In genomic region chr3:97942801-97943546, GRCh38 we compare ENCODE assay signal across 21 cellular contexts. TPM values are rescaled to one million over a fixed set of nuclear protein-coding genes. Genes with fewer than 3 reads are reported as not detected.
DNase-seq lines count a peak whose midpoint lies in the region; ATAC-seq and TF ChIP-seq lines count a peak whose summit lies in the region.
"Had no signal": no experiment of that assay in that cellular context is flagged by ENCODE, and none has a peak within 500 bp of the region (broad histone marks: within the 10 kb centered on the region; RNA-seq: fewer than 3 reads in every experiment).

No MANE protein-coding gene starts in this region.

- H3K4me3 Mint-ChIP-seq in CD8-positive, alpha-beta T cell: no peak overlapping the region
- H3K4me3 Mint-ChIP-seq in Caco-2 (ENCODE audit: unreplicated experiment): no peak overlapping the region
- H3K4me3 Mint-ChIP-seq: endodermal cell had no signal

- no peak overlapping the region for H3K9ac ChIP-seq in colonic mucosa (ENCODE audit: low read depth in 2 of 2, low read length in 2 of 2)
- H3K9ac ChIP-seq: BLaER1 had no signal

- CTCF ChIA-PET in CD8-positive, alpha-beta T cell (lab: Charles Lee): interaction anchor here (0.7 to 1.4 kb wide), 3 partner anchors 79 to 122 kb away, joined by 3 read pairs; no protein-coding TSS in a partner anchor
- CTCF ChIA-PET in Caco-2 (lab: Charles Lee): no interaction called here

- no peaks in the 10 kb centered on the region for H3K27me3 ChIP-seq in CD8-positive, alpha-beta T cell (ENCODE audit: insufficient read depth, low read length)
- H3K27me3 ChIP-seq in ascending aorta (no peaks in the 10 kb centered on the region), colonic mucosa (no peaks in the 10 kb centered on the region), Caco-2 (replicated peaks; ENCODE audit: control insufficient read depth, insufficient read depth, low read length) (no peaks in the 10 kb centered on the region)
- H3K27me3 ChIP-seq: BLaER1, MG63 had no signal

- no peaks in the 10 kb centered on the region for H3K27me3 Mint-ChIP-seq in CD8-positive, alpha-beta T cell (ENCODE audit: low read depth)
- H3K27me3 Mint-ChIP-seq in Caco-2 (ENCODE audit: insufficient read depth, unreplicated experiment): no peaks in the 10 kb centered on the region

- POLR2A ChIA-PET in CD8-positive, alpha-beta T cell (lab: Charles Lee): no interaction called here
- POLR2A ChIA-PET in Caco-2 (lab: Charles Lee): no interaction called here

- no peak overlapping the region for H3K27ac ChIP-seq in CD8-positive, alpha-beta T cell (ENCODE audit: low read depth, low read length)
- H3K27ac ChIP-seq in ascending aorta (peak overlapping the region; percentile 40 to 44), colonic mucosa (no peak overlapping the region)
- H3K27ac ChIP-seq: 22Rv1, BLaER1, VCaP had no signal

- H3K27ac Mint-ChIP-seq in CD8-positive, alpha-beta T cell: peak overlapping the region; percentile 1
- H3K27ac Mint-ChIP-seq in Caco-2 (ENCODE audit: unreplicated experiment): no peak overlapping the region
- H3K27ac Mint-ChIP-seq: endodermal cell had no signal

- H3K4me1 Mint-ChIP-seq in CD8-positive, alpha-beta T cell (ENCODE audit: low read depth): no peaks in the 10 kb centered on the region
- no peaks in the 10 kb centered on the region for H3K4me1 Mint-ChIP-seq in Caco-2 (ENCODE audit: low read depth, unreplicated experiment)
- H3K4me1 Mint-ChIP-seq: endodermal cell had no signal

- H3K4me1 ChIP-seq in CD8-positive, alpha-beta T cell (ENCODE audit: insufficient read depth, low read length): no peaks in the 10 kb centered on the region
- peaks cover 0 to 2% of the 10 kb centered on the region in 2 donors for H3K4me1 ChIP-seq in ascending aorta
- H3K4me1 ChIP-seq in colonic mucosa: no peaks in the 10 kb centered on the region
- no peaks in the 10 kb centered on the region; the same call in 1 of the 2 replicates for H3K4me1 ChIP-seq in Caco-2
- H3K4me1 ChIP-seq: BLaER1 had no signal

- no peaks in the 10 kb centered on the region for H3K9me3 Mint-ChIP-seq in CD8-positive, alpha-beta T cell
- no peaks in the 10 kb centered on the region for H3K9me3 Mint-ChIP-seq in Caco-2 (ENCODE audit: unreplicated experiment)
- H3K9me3 Mint-ChIP-seq: endodermal cell had no signal

- ATAC-seq in CD8-positive, alpha-beta T cell: no peak
- ATAC-seq: left colon, mucosa of descending colon, sciatic nerve had no signal

- peaks cover 15% of the 10 kb centered on the region for H3K36me3 ChIP-seq in CD8-positive, alpha-beta T cell (ENCODE audit: insufficient read depth, low read length)
- H3K36me3 ChIP-seq in ascending aorta (peaks cover 5 to 12% of the 10 kb centered on the region in 2 donors), colonic mucosa (no peaks in the 10 kb centered on the region), Caco-2 (ENCODE audit: control insufficient read depth, insufficient read depth, low read length) (no peaks in the 10 kb centered on the region)

- H3K36me3 Mint-ChIP-seq in CD8-positive, alpha-beta T cell: peaks cover 57% of the 10 kb centered on the region
- peaks cover 6% of the 10 kb centered on the region for H3K36me3 Mint-ChIP-seq in Caco-2 (ENCODE audit: insufficient read depth, unreplicated experiment)

- intact Hi-C loops in CD8-positive, alpha-beta T cell (cut with DNase I, micrococcal nuclease): loop anchor here in 1 of 2 experiments (1.0 kb wide), 1 partner anchor 151 kb away; no protein-coding TSS in a partner anchor
- intact Hi-C loops in ascending aorta (cut with DNase I): loop anchor here (10.0 kb wide), 1 partner anchor 148 kb away; no protein-coding TSS in a partner anchor
- intact Hi-C loops in colonic mucosa (cut with DNase I): loop anchor here (10.0 kb wide), 1 partner anchor 68 kb away; no protein-coding TSS in a partner anchor
- intact Hi-C loops in Caco-2 (cut with micrococcal nuclease; ENCODE audit: unreplicated experiment): loop anchor here (10.0 kb wide), 1 partner anchor 118 kb away; the partner anchor contains the start of gene CRYBG3

- DNase-seq in DMS 273 (lab: John Stamatoyannopoulos, UW; ENCODE audit: unreplicated experiment) (peak; percentile 21), DMS 273 treated with DMSO at 0.1 percent for 48 hours (lab: John Stamatoyannopoulos, UW) (no peak), NCI-H2081 (lab: John Stamatoyannopoulos, UW) (peak; percentile 77 to 94), ascending aorta (ENCODE audit: low spot score in 2 of 2) (no peak), colonic mucosa (no peak), 8988T (no peak), Caco-2 (no peak)
- no peak for DNase-seq in CD8-positive, alpha-beta T cell
- DNase-seq: central memory CD4-positive, alpha-beta T cell; endodermal cell; GOT3; left colon; MG63; mucosa of descending colon; NCI-H524 treated with DMSO at 0.1 percent for 48 hours; occipital lobe; stimulated activated CD4-positive, alpha-beta T cell treated with anti-CD3 and anti-CD28 coated beads, Interleukin-2, amount 100 ng/mL, for 24 hours had no signal

- H3K9me3 ChIP-seq in CD8-positive, alpha-beta T cell (ENCODE audit: low read length): no peaks in the 10 kb centered on the region
- H3K9me3 ChIP-seq in ascending aorta (no peaks in the 10 kb centered on the region), colonic mucosa (no peaks in the 10 kb centered on the region), Caco-2 (no peaks in the 10 kb centered on the region)
- H3K9me3 ChIP-seq: BLaER1, MG63, mucosa of descending colon had no signal

- no TSS peak for BruUV-seq in Caco-2 (replicated peaks; lab: Mats Ljungman, UMichigan)

- no peak for TF ChIP-seq CTCF in CD8-positive, alpha-beta T cell (IDR thresholded peaks at IDR 0.05)
- TF ChIP-seq CTCF in ascending aorta (IDR thresholded peaks at IDR 0.05) (no peak), colonic mucosa (IDR thresholded peaks at IDR 0.05) (no peak), Caco-2 (IDR thresholded peaks at IDR 0.05; ENCODE audit: insufficient read depth in 1 of 2, low read depth in 1 of 2, low read length in 1 of 2, severe bottlenecking in 1 of 2, unreplicated experiment in 1 of 2) (no peak)

- no peak overlapping the region for H3K4me3 ChIP-seq in CD8-positive, alpha-beta T cell (ENCODE audit: low read depth, low read length)
- H3K4me3 ChIP-seq in ascending aorta (no peak overlapping the region), colonic mucosa (no peak overlapping the region), Caco-2 (ENCODE audit: low read depth, low read length) (no peak overlapping the region)
- H3K4me3 ChIP-seq: BLaER1, MG63, mucosa of descending colon had no signal

RNA-seq across cellular contexts. Expression of gene RIOX2, which starts 29.3 kb away (rescaled TPM):
- 10 to 100 TPM; 12.1 to 12.2 TPM for total RNA-seq in CD8-positive, alpha-beta T cell
- total RNA-seq in ascending aorta (21.3 TPM), colonic mucosa (10 to 100 TPM; 17.6 to 21.9 TPM), Caco-2 (2022) (25.0 TPM in 2 replicates)

Comparison
In these comparisons a context has a peak if more than half of its experiments do, and no peak if none do; other contexts are left out.
1. DNase-seq: peak in DMS 273 (single experiment) and NCI-H2081 (2 of 2); none in DMS 273 treated with DMSO at 0.1 percent for 48 hours (single experiment), CD8-positive, alpha-beta T cell (0 of 7), ascending aorta (0 of 2), colonic mucosa (single experiment), 8988T (single experiment) and Caco-2 (0 of 2).
2. H3K27ac ChIP-seq: peak in ascending aorta (2 of 2); none in CD8-positive, alpha-beta T cell (single experiment) and colonic mucosa (single experiment).